25 cellular contexts compared by ENCODE assay signal in genomic region chr4:61543976-61544375, GRCh38.
"Had no signal": no experiment of that assay in that cellular context is flagged by ENCODE, and none has a peak within 500 bp of the region (broad histone marks: within the 10 kb centered on the region; RNA-seq: fewer than 3 reads in every experiment).

No MANE protein-coding gene starts in this region.

- H3K9me3 ChIP-seq: esophagus squamous epithelium, left ventricle myocardium inferior, lower lobe of right lung, ovary, stomach, thoracic aorta, transverse colon had no signal

- DNase-seq: cortex of kidney; dorsolateral prefrontal cortex; effector CD8-positive, alpha-beta T cell; esophagus squamous epithelium; foreskin fibroblast; immature natural killer cell; kidney; left cardiac atrium; left ventricle myocardium inferior; lower lobe of right lung; mesenchymal stem cell; midbrain; nucleus accumbens; ovary; spleen; stimulated activated CD4-positive, alpha-beta T cell treated with anti-CD3 and anti-CD28 coated beads, Interleukin-2, amount 100 ng/mL, for 24 hours; stimulated activated CD4-positive, alpha-beta T cell treated with anti-CD3 and anti-CD28 coated beads, Interleukin-4, amount 100 ng/mL, for 4 hours; stimulated activated naive CD4-positive, alpha-beta T cell; stomach; substantia nigra; transverse colon had no signal

- H3K4me3 ChIP-seq: dorsolateral prefrontal cortex, esophagus squamous epithelium, left ventricle myocardium inferior, lower lobe of right lung, neural progenitor cell, ovary, spleen, stomach, thoracic aorta, transverse colon had no signal

- H3K27ac Mint-ChIP-seq: immature natural killer cell; natural killer cell treated with Interleukin-12 subunit alpha and Interleukin-12 subunit beta and Interleukin-15 and Interleukin-18, amount 100 ng/mL, for 72 hours had no signal

- ATAC-seq: left cardiac atrium; lower lobe of right lung; natural killer cell treated with Interleukin-12 subunit alpha and Interleukin-12 subunit beta and Interleukin-15 and Interleukin-18, amount 100 ng/mL, for 72 hours; sciatic nerve had no signal

- H3K4me3 Mint-ChIP-seq: immature natural killer cell; natural killer cell treated with Interleukin-12 subunit alpha and Interleukin-12 subunit beta and Interleukin-15 and Interleukin-18, amount 100 ng/mL, for 72 hours; neural progenitor cell had no signal

- H3K4me1 Mint-ChIP-seq: immature natural killer cell had no signal

- H3K36me3 ChIP-seq: esophagus squamous epithelium, left ventricle myocardium inferior, lower lobe of right lung, neural progenitor cell, ovary, spleen, stomach, thoracic aorta, transverse colon had no signal

- H3K4me1 ChIP-seq: esophagus squamous epithelium, lower lobe of right lung, spleen had no signal

- H3K27me3 Mint-ChIP-seq: natural killer cell treated with Interleukin-12 subunit alpha and Interleukin-12 subunit beta and Interleukin-15 and Interleukin-18, amount 100 ng/mL, for 72 hours had no signal

- H3K36me3 Mint-ChIP-seq: immature natural killer cell had no signal

- H3K27me3 ChIP-seq: dorsolateral prefrontal cortex, esophagus squamous epithelium, neural progenitor cell, spleen, stomach, transverse colon had no signal

- H3K27ac ChIP-seq: dorsolateral prefrontal cortex, esophagus squamous epithelium, left ventricle myocardium inferior, lower lobe of right lung, ovary, spleen, stomach, thoracic aorta, transverse colon had no signal
